Comparison of ENCODE assay signal across 1 cellular context in the genomic region with DNA sequence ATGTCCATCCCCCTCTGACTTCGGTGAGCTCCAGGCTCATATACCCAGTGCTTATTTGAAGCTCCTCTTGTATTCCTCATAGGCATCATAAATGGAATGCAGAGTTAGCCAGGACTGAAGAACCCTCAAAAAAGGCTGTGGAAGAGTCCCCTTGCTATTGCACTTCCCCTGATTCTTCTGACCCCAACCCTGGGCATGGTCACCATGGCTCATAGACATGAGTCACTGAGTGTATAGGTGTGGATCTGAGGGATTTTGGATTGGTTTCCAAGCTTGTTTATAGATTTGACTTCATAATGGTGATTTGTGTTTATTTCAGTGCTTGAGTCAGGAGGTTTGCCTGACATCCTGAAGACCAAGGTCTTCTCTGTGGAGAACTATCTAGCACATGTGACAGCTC.
TF ChIP-seq lines count a peak whose summit lies in the region.

No MANE protein-coding gene starts in this region.

TF ChIP-seq in HCT116, 20 proteins besides CTCF, POLR2A, EP300 and RAD21:
- TF ChIP-seq MAX (IDR thresholded peaks at IDR 0.05) (peak; percentile 71), ELF1 (IDR thresholded peaks at IDR 0.05; ENCODE audit: borderline replicate concordance, low read depth) (no peak; the same call in 1 of the 2 replicates), EGR1 (IDR thresholded peaks at IDR 0.05; ENCODE audit: low read depth) (no peak), CEBPB (IDR thresholded peaks at IDR 0.05; ENCODE audit: low read depth) (no peak; the same call in 1 of the 2 replicates), YY1 (IDR thresholded peaks at IDR 0.05; ENCODE audit: extremely low read depth, insufficient replicate concordance, low read depth, low read length) (no peak), EZH2 (IDR thresholded peaks at IDR 0.05) (no peak), EZH2phosphoT487 (IDR thresholded peaks at IDR 0.05; ENCODE audit: borderline replicate concordance) (no peak), POLR2AphosphoS5 (IDR thresholded peaks at IDR 0.05; ENCODE audit: low read depth, low read length) (peak; percentile 53; the same call in 1 of the 2 replicates), CBX3 (IDR thresholded peaks at IDR 0.05; ENCODE audit: low read depth) (peak; percentile 53; the same call in 1 of the 2 replicates), SIN3A (IDR thresholded peaks at IDR 0.05; ENCODE audit: low read depth) (peak; percentile 44; the same call in 1 of the 2 replicates), SP1 (IDR thresholded peaks at IDR 0.05; ENCODE audit: low read depth) (peak; percentile 77), ZFX (IDR thresholded peaks at IDR 0.05) (no peak), TCF7L2 (IDR thresholded peaks at IDR 0.05; ENCODE audit: borderline replicate concordance, extremely low read depth, insufficient read depth, insufficient read length) (peak; percentile 19), FOSL1 (IDR thresholded peaks at IDR 0.05; ENCODE audit: low read depth) (peak; percentile 81), SRF (IDR thresholded peaks at IDR 0.05; ENCODE audit: low read depth) (peak; percentile 44; the same call in 1 of the 2 replicates), JUND (IDR thresholded peaks at IDR 0.05) (peak; percentile 84), ZBTB33 (IDR thresholded peaks at IDR 0.05; ENCODE audit: extremely low read depth, insufficient replicate concordance, low read length) (no peak)
- TF ChIP-seq, protein P1, sequence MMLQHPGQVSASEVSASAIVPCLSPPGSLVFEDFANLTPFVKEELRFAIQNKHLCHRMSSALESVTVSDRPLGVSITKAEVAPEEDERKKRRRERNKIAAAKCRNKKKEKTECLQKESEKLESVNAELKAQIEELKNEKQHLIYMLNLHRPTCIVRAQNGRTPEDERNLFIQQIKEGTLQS (IDR thresholded peaks at IDR 0.05): no peak
